In the genomic region with DNA sequence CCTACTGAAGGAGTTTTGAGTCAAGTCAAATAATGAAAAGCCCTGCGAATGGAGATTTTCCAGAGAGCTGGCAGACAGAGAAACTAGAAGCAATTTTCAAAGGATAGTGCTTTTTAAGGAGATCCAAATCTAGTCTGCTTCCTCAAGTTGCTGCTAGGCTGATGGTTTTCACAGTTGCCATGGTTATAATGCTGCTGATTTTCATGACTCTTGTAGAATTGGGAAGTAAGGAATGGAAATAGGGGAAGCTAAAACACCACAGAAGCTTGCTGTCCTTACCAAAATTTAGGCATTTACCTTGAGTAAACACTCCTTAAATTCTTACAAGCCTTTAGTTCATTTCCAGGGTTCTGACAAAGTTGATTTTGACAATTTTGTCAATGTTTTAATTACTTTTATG, we compare ENCODE assay signal across 21 cellular contexts.
"Had no signal": no experiment of that assay in that cellular context is flagged by ENCODE, and none has a peak within 500 bp of the region (broad histone marks: within the 10 kb centered on the region; RNA-seq: fewer than 3 reads in every experiment).

No MANE protein-coding gene starts in this region.

- DNase-seq: activated CD4-positive, alpha-beta T cell treated with anti-CD3 and anti-CD28 coated beads, Interleukin-2, amount 50 U/mL, for 1 hour; activated CD4-positive, CD25-positive, alpha-beta regulatory T cell treated with anti-CD3 and anti-CD28 coated beads, Interleukin-2, amount 50 U/mL, for 72 hours; activated CD8-positive, alpha-beta memory T cell treated with anti-CD3 and anti-CD28 coated beads, Interleukin-2, amount 50 U/mL, for 4 hours; activated naive CD4-positive, alpha-beta T cell treated with anti-CD3 and anti-CD28 coated beads, Interleukin-2, amount 50 U/mL, for 16 hours; activated T-cell treated with anti-CD3 and anti-CD28 coated beads, Interleukin-2, amount 50 U/mL, for 4 hours; aorta; brain microvascular endothelial cell; colonic mucosa; endodermal cell; foreskin fibroblast; glutamatergic neuron; nephron progenitor cell; posterior cingulate gyrus; retina; stimulated activated CD4-positive, alpha-beta T cell treated with anti-CD3 and anti-CD28 coated beads, Interleukin-12 subunit alpha, Interleukin-12 subunit beta, amount 100 ng/mL, for 4 hours; stimulated activated CD4-positive, alpha-beta T cell treated with anti-CD3 and anti-CD28 coated beads, Interleukin-1b, Interleukin-23, amount 100 ng/mL, for 48 hours; stimulated activated CD8-positive, alpha-beta memory T cell treated with anti-CD3 and anti-CD28 coated beads, Interleukin-4, amount 100 ng/mL, for 48 hours; stimulated activated naive CD4-positive, alpha-beta T cell; thyroid gland had no signal

- H3K27ac ChIP-seq: brain microvascular endothelial cell, colonic mucosa, epithelial cell of prostate, thyroid gland, VCaP had no signal
